Comparison of ENCODE assay signal across 20 cellular contexts in the genomic region with DNA sequence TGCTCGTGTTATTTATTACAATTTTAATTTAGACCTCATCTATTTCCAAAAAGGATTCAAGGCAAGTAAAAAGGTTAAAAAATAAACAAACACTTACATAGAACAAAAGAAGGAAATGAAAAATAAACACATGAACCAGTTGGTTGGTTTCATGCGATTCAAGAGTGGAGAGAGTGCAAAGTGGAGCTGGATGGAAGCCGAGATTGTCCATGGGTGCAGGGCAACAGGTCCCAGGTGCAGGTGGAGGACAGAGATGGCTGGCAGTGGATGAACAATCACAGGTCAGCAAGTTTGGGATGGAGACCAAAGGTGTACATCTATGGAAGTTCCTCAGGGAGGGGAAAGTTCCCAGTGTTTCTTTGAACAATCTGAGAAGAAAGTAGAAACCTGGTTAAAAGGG. TPM values are rescaled to one million over a fixed set of nuclear protein-coding genes. Genes with fewer than 3 reads are reported as not detected.
DNase-seq lines count a peak whose midpoint lies in the region; ATAC-seq and TF ChIP-seq lines count a peak whose summit lies in the region.
"Had no signal": no experiment of that assay in that cellular context is flagged by ENCODE, and none has a peak within 500 bp of the region (broad histone marks: within the 10 kb centered on the region; RNA-seq: fewer than 3 reads in every experiment).

No MANE protein-coding gene starts in this region.

- H3K4me1 Mint-ChIP-seq in Caco-2 (ENCODE audit: low read depth, unreplicated experiment): peaks cover 39% of the 10 kb centered on the region
- H3K4me1 Mint-ChIP-seq: CD4-positive, alpha-beta memory T cell had no signal

- intact Hi-C loops in Caco-2 (cut with micrococcal nuclease; ENCODE audit: unreplicated experiment): loop anchor here (5.0 kb wide), 1 partner anchor 43 kb away; no protein-coding TSS in a partner anchor
- intact Hi-C loops in lower leg skin (cut with DNase I; ENCODE audit: low total_unique reads): loop anchor here (10.0 kb wide), 1 partner anchor 284 kb away; no protein-coding TSS in a partner anchor

- H2AK5ac ChIP-seq in mesenchymal stem cell (ENCODE audit: low read length, severe bottlenecking): no peak overlapping the region

- H3K4me2 ChIP-seq in mesenchymal stem cell (ENCODE audit: low read length, poor library complexity, severe bottlenecking): no peak overlapping the region

- peaks cover 8% of the 10 kb centered on the region; the same call in 1 of the 2 replicates for H3K4me1 ChIP-seq in Caco-2
- no peaks in the 10 kb centered on the region for H3K4me1 ChIP-seq in mesenchymal stem cell (ENCODE audit: control insufficient read depth, insufficient read depth, low read depth, low read length)

- no peak for TF ChIP-seq CTCF in Caco-2 (IDR thresholded peaks at IDR 0.05; ENCODE audit: insufficient read depth in 1 of 2, low read depth in 1 of 2, low read length in 1 of 2, severe bottlenecking in 1 of 2, unreplicated experiment in 1 of 2)
- no peak for TF ChIP-seq CTCF in LNCaP clone FGC (IDR thresholded peaks at IDR 0.05; ENCODE audit: control insufficient read depth, extremely low read depth, insufficient read depth)
- no peak for TF ChIP-seq CTCF in lower leg skin (IDR thresholded peaks at IDR 0.05)

- WGBS in lower leg skin, 2 donors: 70 to 71% methylated on average over 3 of the region's 3 CpGs
- WGBS in mesenchymal stem cell: 80% methylated on average over 2 of the region's 3 CpGs

- no peak overlapping the region for H2BK15ac ChIP-seq in mesenchymal stem cell (ENCODE audit: low read depth, poor library complexity, severe bottlenecking)

- no peak overlapping the region for H3K4me3 ChIP-seq in Caco-2 (ENCODE audit: low read depth, low read length)
- no peak overlapping the region for H3K4me3 ChIP-seq in LNCaP clone FGC (ENCODE audit: low read depth, low read length)
- H3K4me3 ChIP-seq in lower leg skin (ENCODE audit: low read depth, poor library complexity, severe bottlenecking): no peak overlapping the region
- H3K4me3 ChIP-seq in mesenchymal stem cell (ENCODE audit: insufficient read depth in 1 of 2, low read depth in 1 of 2, low read length in 2 of 2): no peak overlapping the region

- POLR2A ChIA-PET in Caco-2 (lab: Charles Lee): interaction anchor here (0.6 kb wide), 1 partner anchor 28 kb away, joined by 6 read pairs; a partner anchor contains a TSS

- no peaks in the 10 kb centered on the region for H3K79me1 ChIP-seq in mesenchymal stem cell (replicated peaks; ENCODE audit: low read length, poor library complexity, severe bottlenecking)

- no peak overlapping the region for H4K91ac ChIP-seq in mesenchymal stem cell (ENCODE audit: low read length)

- H3K27me3 Mint-ChIP-seq in Caco-2 (ENCODE audit: insufficient read depth, unreplicated experiment): no peaks in the 10 kb centered on the region

- BruUV-seq in Caco-2 (replicated peaks; lab: Mats Ljungman, UMichigan): no TSS peak

- ATAC-seq in left lobe of liver (peak; percentile 82), GM19463 (IDR thresholded peaks at IDR 0.05; ENCODE audit: unreplicated experiment) (no peak)

- no peak overlapping the region for H3K9ac ChIP-seq in mesenchymal stem cell (ENCODE audit: low read length)

- no peak overlapping the region for H2AFZ ChIP-seq in mesenchymal stem cell (ENCODE audit: low read depth, low read length)

- CTCF ChIA-PET in Caco-2 (lab: Charles Lee): interaction anchor here (0.6 kb wide), 1 partner anchor 11 kb away, joined by 3 read pairs; no protein-coding TSS in a partner anchor

- H2BK120ac ChIP-seq in mesenchymal stem cell (ENCODE audit: low read depth, low read length): no peak overlapping the region

- TF ChIP-seq POLR2A in lower leg skin (IDR thresholded peaks at IDR 0.05): no peak

- H3K9me3 ChIP-seq in Caco-2 (no peaks in the 10 kb centered on the region), mesenchymal stem cell (ENCODE audit: control insufficient read depth, low read length) (no peaks in the 10 kb centered on the region)
- H3K9me3 ChIP-seq: BE2C had no signal

- H3K27me3 ChIP-seq in Caco-2 (replicated peaks; ENCODE audit: control insufficient read depth, insufficient read depth, low read length) (no peaks in the 10 kb centered on the region), mesenchymal stem cell (ENCODE audit: control insufficient read depth in 1 of 2, insufficient read depth in 1 of 2, low read length in 2 of 2) (peaks cover 38 to 74% of the 10 kb centered on the region in 2 experiments)
- H3K27me3 ChIP-seq: BE2C had no signal

- DNase-seq in Caco-2 (no peak), LNCaP clone FGC (ENCODE audit: low read depth) (peak; percentile 66), NCI-H69 (lab: John Stamatoyannopoulos, UW) (peak; percentile 83), left lobe of liver (ENCODE audit: low spot score) (peak; percentile 60), lower leg skin (ENCODE audit: low spot score in 2 of 2) (no peak), mesenchymal stem cell (no peak)
- DNase-seq: ACHN; BE2C; CD4-positive, alpha-beta memory T cell; KBM-7; NCI-H1092; NCI-H2081 treated with DMSO at 0.1 percent for 48 hours; NCI-H446; NK-92 treated with Interleukin-12 subunit alpha and Interleukin-12 subunit beta, amount 100 ng/mL, for 24 hours; OCI-M1 had no signal

- no peak overlapping the region for H3K23ac ChIP-seq in mesenchymal stem cell (ENCODE audit: low read length in 2 of 2)

- no peak overlapping the region for H2BK12ac ChIP-seq in mesenchymal stem cell (ENCODE audit: low read length in 2 of 2)

- H4K8ac ChIP-seq in mesenchymal stem cell (ENCODE audit: low read length): no peak overlapping the region

- peak overlapping the region; percentile 51 for H3K27ac Mint-ChIP-seq in Caco-2 (ENCODE audit: unreplicated experiment)

- H3K4me3 Mint-ChIP-seq in Caco-2 (ENCODE audit: unreplicated experiment): peak overlapping the region; percentile 52
- H3K4me3 Mint-ChIP-seq: CD4-positive, alpha-beta memory T cell had no signal

- no peaks in the 10 kb centered on the region for H3K9me3 Mint-ChIP-seq in Caco-2 (ENCODE audit: unreplicated experiment)
- H3K9me3 Mint-ChIP-seq: CD4-positive, alpha-beta memory T cell had no signal

- H3K36me3 Mint-ChIP-seq in Caco-2 (ENCODE audit: insufficient read depth, unreplicated experiment): no peaks in the 10 kb centered on the region
- H3K36me3 Mint-ChIP-seq: CD4-positive, alpha-beta memory T cell had no signal

- no peak overlapping the region for H3K18ac ChIP-seq in mesenchymal stem cell (ENCODE audit: low read depth in 1 of 2, low read length in 2 of 2)

- no peak overlapping the region for H3K14ac ChIP-seq in mesenchymal stem cell (ENCODE audit: low read length in 2 of 2)

- H3K36me3 ChIP-seq in Caco-2 (ENCODE audit: control insufficient read depth, insufficient read depth, low read length): no peaks in the 10 kb centered on the region
- H3K36me3 ChIP-seq in mesenchymal stem cell (ENCODE audit: control insufficient read depth in 1 of 2, insufficient read depth in 2 of 2, low read depth in 1 of 2, low read length in 2 of 2): no peaks in the 10 kb centered on the region
- H3K36me3 ChIP-seq: BE2C had no signal

- H2BK5ac ChIP-seq in mesenchymal stem cell (ENCODE audit: low read depth, low read length, poor library complexity, severe bottlenecking): no peak overlapping the region

- H3K4ac ChIP-seq in mesenchymal stem cell (ENCODE audit: low read depth in 1 of 2, low read length in 2 of 2): no peak overlapping the region

- H3K27ac ChIP-seq in mesenchymal stem cell (ENCODE audit: low read length, poor library complexity, severe bottlenecking): no peak overlapping the region
- H3K27ac ChIP-seq: HL-60 had no signal

RNA-seq across cellular contexts. Expression of a gene that starts 11.6 kb away (rescaled TPM):
- 0.84 and 1.0 TPM in 2 replicates for total RNA-seq in Caco-2 (2022)
- total RNA-seq in left lobe of liver: 1.0 TPM
- 1 to 10 TPM in 1 of 4 donors, under 1 TPM in 3; 0.21 to 1.8 (median 0.61) TPM for total RNA-seq in lower leg skin
- 0.04 TPM for polyA plus RNA-seq in mesenchymal stem cell (2013, experiment 1 of 2)
- 0.10 TPM for polyA plus RNA-seq in mesenchymal stem cell (2013, experiment 2 of 2)
- total RNA-seq: CD4-positive, alpha-beta memory T cell; H4; M059J; SK-MEL-5 had no signal
- polyA plus RNA-seq: CD4-positive, alpha-beta memory T cell had no signal

RNA-seq across cellular contexts. Expression of a gene that starts 27.6 kb away (rescaled TPM):
- total RNA-seq in Caco-2 (2022) (48.2 and 55.5 TPM in 2 replicates), left lobe of liver (55.0 TPM), lower leg skin (10 to 100 TPM in 1 of 4 donors, 1 to 10 TPM in 3; 4.6 to 17.1 (median 5.3) TPM)
- polyA plus RNA-seq in mesenchymal stem cell (2013, experiment 1 of 2): 99.5 TPM
- polyA plus RNA-seq in mesenchymal stem cell (2013, experiment 2 of 2): 101 TPM

Comparison
In these comparisons a context has a peak if more than half of its experiments do, and no peak if none do; other contexts are left out.
1. DNase-seq: peak in LNCaP clone FGC (single experiment), NCI-H69 (single experiment) and left lobe of liver (single experiment); none in Caco-2 (0 of 2), lower leg skin (0 of 2) and mesenchymal stem cell (single experiment).